ENCODE assay signal across 23 cellular contexts in genomic region chr4:177128306-177128705, GRCh38.
DNase-seq lines count a peak whose midpoint lies in the region; FAIRE-seq and TF ChIP-seq lines count a peak whose summit lies in the region.
"Had no signal": no experiment of that assay in that cellular context is flagged by ENCODE, and none has a peak within 500 bp of the region (broad histone marks: within the 10 kb centered on the region; RNA-seq: fewer than 3 reads in every experiment).

No MANE protein-coding gene starts in this region.

- H3K27me3 Mint-ChIP-seq in HFFc6 (ENCODE audit: insufficient read depth) (no peaks in the 10 kb centered on the region), astrocyte (ENCODE audit: low read depth, unreplicated experiment) (no peaks in the 10 kb centered on the region)
- no peaks in the 10 kb centered on the region for H3K27me3 Mint-ChIP-seq in activated CD4-positive, alpha-beta memory T cell treated with anti-CD3 and anti-CD28 coated beads, Interleukin-2, amount 10 ng/mL, durations not matched to agents 7 days and 5 days
- H3K27me3 Mint-ChIP-seq: natural killer cell treated with Interleukin-12 subunit alpha and Interleukin-12 subunit beta and Interleukin-15 and Interleukin-18, amount 100 ng/mL, for 72 hours had no signal

- H3K27ac ChIP-seq in astrocyte (ENCODE audit: low read depth, low read length): peak overlapping the region; percentile 47
- peak overlapping the region; percentile 58 for H3K27ac ChIP-seq in smooth muscle cell (ENCODE audit: low read depth)
- H3K27ac ChIP-seq: HL-60, stomach, upper lobe of right lung had no signal

- POLR2A ChIA-PET in activated CD4-positive, alpha-beta memory T cell treated with anti-CD3 and anti-CD28 coated beads, Interleukin-2, amount 10 ng/mL, durations not matched to agents 7 days and 5 days (lab: Charles Lee): no interaction called here

- H3K9ac ChIP-seq in astrocyte (ENCODE audit: low read length): no peak overlapping the region
- no peak overlapping the region for H3K9ac ChIP-seq in smooth muscle cell (ENCODE audit: low read depth)

- H3K4me1 ChIP-seq in astrocyte (ENCODE audit: insufficient read depth, low read length): no peaks in the 10 kb centered on the region
- no peaks in the 10 kb centered on the region for H3K4me1 ChIP-seq in smooth muscle cell (ENCODE audit: low read depth)
- H3K4me1 ChIP-seq: BE2C, stomach, upper lobe of right lung had no signal

- peak; percentile 82 for FAIRE-seq in astrocyte (lab: Jason Lieb, UNC)
- FAIRE-seq: G401.6 had no signal

- H3K36me3 ChIP-seq in astrocyte (ENCODE audit: insufficient read depth, low read length): no peaks in the 10 kb centered on the region
- no peaks in the 10 kb centered on the region for H3K36me3 ChIP-seq in smooth muscle cell (ENCODE audit: low read depth)
- H3K36me3 ChIP-seq: BE2C, stomach, upper lobe of right lung had no signal

- H3K4me3 Mint-ChIP-seq in HFFc6: peak overlapping the region; percentile 59
- no peak overlapping the region for H3K4me3 Mint-ChIP-seq in astrocyte (ENCODE audit: unreplicated experiment)
- no peak overlapping the region for H3K4me3 Mint-ChIP-seq in activated CD4-positive, alpha-beta memory T cell treated with anti-CD3 and anti-CD28 coated beads, Interleukin-2, amount 10 ng/mL, durations not matched to agents 7 days and 5 days
- H3K4me3 Mint-ChIP-seq: activated CD4-positive, alpha-beta T cell treated with anti-CD3 and anti-CD28 coated beads for 36 hours; H9; natural killer cell treated with Interleukin-12 subunit alpha and Interleukin-12 subunit beta and Interleukin-15 and Interleukin-18, amount 100 ng/mL, for 72 hours had no signal

- H3K4me3 ChIP-seq in astrocyte (ENCODE audit: insufficient read depth, low read depth, low read length): no peak overlapping the region
- H3K4me3 ChIP-seq in fibroblast of the aortic adventitia (ENCODE audit: low read depth, low read length): no peak overlapping the region
- H3K4me3 ChIP-seq in smooth muscle cell: no peak overlapping the region
- H3K4me3 ChIP-seq: skin epidermis, stomach, upper lobe of right lung had no signal

- TF ChIP-seq CTCF in HFFc6 (IDR thresholded peaks at IDR 0.05) (no peak), astrocyte (IDR thresholded peaks at IDR 0.05; ENCODE audit: insufficient read depth, low read depth, low read length) (no peak), fibroblast of the aortic adventitia (IDR thresholded peaks at IDR 0.05; ENCODE audit: insufficient read depth, low read length) (no peak), smooth muscle cell (IDR thresholded peaks at IDR 0.05; ENCODE audit: borderline replicate concordance, insufficient read depth, poor library complexity, severe bottlenecking) (no peak)

- H2AFZ ChIP-seq in astrocyte (ENCODE audit: low read depth, low read length): peak overlapping the region; percentile 28
- H2AFZ ChIP-seq in smooth muscle cell (ENCODE audit: low read depth): peak overlapping the region; percentile 57

- H3K4me2 ChIP-seq in astrocyte (ENCODE audit: low read length) (peak overlapping the region; percentile 24), smooth muscle cell (no peak overlapping the region)

- H3K27me3 ChIP-seq in astrocyte (ENCODE audit: insufficient read depth, low read length) (no peaks in the 10 kb centered on the region), smooth muscle cell (ENCODE audit: low read depth) (no peaks in the 10 kb centered on the region)
- H3K27me3 ChIP-seq: BE2C, stomach, upper lobe of right lung had no signal

- H3K79me2 ChIP-seq in astrocyte (ENCODE audit: insufficient read depth, low read length): no peaks in the 10 kb centered on the region
- H3K79me2 ChIP-seq in smooth muscle cell (ENCODE audit: low read depth): no peaks in the 10 kb centered on the region

- WGBS in smooth muscle cell (ENCODE audit: low lambda C conversion rate): 18% methylated on average over 1 of the region's 1 CpG

- H3K36me3 Mint-ChIP-seq in HFFc6 (ENCODE audit: low read depth): peaks cover 26% of the 10 kb centered on the region
- peaks cover 4% of the 10 kb centered on the region for H3K36me3 Mint-ChIP-seq in astrocyte (ENCODE audit: low read depth, unreplicated experiment)
- H3K36me3 Mint-ChIP-seq in activated CD4-positive, alpha-beta memory T cell treated with anti-CD3 and anti-CD28 coated beads, Interleukin-2, amount 10 ng/mL, durations not matched to agents 7 days and 5 days (ENCODE audit: low read depth): no peaks in the 10 kb centered on the region

- CTCF ChIA-PET in activated CD4-positive, alpha-beta memory T cell treated with anti-CD3 and anti-CD28 coated beads, Interleukin-2, amount 10 ng/mL, durations not matched to agents 7 days and 5 days (lab: Charles Lee): no interaction called here

- H3K4me1 Mint-ChIP-seq in HFFc6 (ENCODE audit: low read depth) (peaks cover 52% of the 10 kb centered on the region), astrocyte (ENCODE audit: low read depth, unreplicated experiment) (peaks cover 15% of the 10 kb centered on the region)
- no peaks in the 10 kb centered on the region for H3K4me1 Mint-ChIP-seq in activated CD4-positive, alpha-beta memory T cell treated with anti-CD3 and anti-CD28 coated beads, Interleukin-2, amount 10 ng/mL, durations not matched to agents 7 days and 5 days
- H3K4me1 Mint-ChIP-seq: activated CD4-positive, alpha-beta T cell treated with anti-CD3 and anti-CD28 coated beads for 36 hours; H9 had no signal

- H3F3A ChIP-seq in smooth muscle cell (ENCODE audit: low read depth): no peaks in the 10 kb centered on the region

- H3K9me3 ChIP-seq in astrocyte (ENCODE audit: insufficient read depth, low read depth, low read length): no peaks in the 10 kb centered on the region
- no peaks in the 10 kb centered on the region for H3K9me3 ChIP-seq in smooth muscle cell (replicated peaks; ENCODE audit: low read depth)
- H3K9me3 ChIP-seq: BE2C had no signal

- H4K20me1 ChIP-seq in astrocyte (ENCODE audit: insufficient read depth, low read length): no peaks in the 10 kb centered on the region
- no peaks in the 10 kb centered on the region for H4K20me1 ChIP-seq in smooth muscle cell (ENCODE audit: low read depth)

- peak overlapping the region; percentile 89 for H3K27ac Mint-ChIP-seq in HFFc6
- peak overlapping the region; percentile 92 for H3K27ac Mint-ChIP-seq in astrocyte (ENCODE audit: unreplicated experiment)
- no peak overlapping the region for H3K27ac Mint-ChIP-seq in activated CD4-positive, alpha-beta memory T cell treated with anti-CD3 and anti-CD28 coated beads, Interleukin-2, amount 10 ng/mL, durations not matched to agents 7 days and 5 days
- H3K27ac Mint-ChIP-seq: activated CD4-positive, alpha-beta T cell treated with anti-CD3 and anti-CD28 coated beads for 36 hours; H9; natural killer cell treated with Interleukin-12 subunit alpha and Interleukin-12 subunit beta and Interleukin-15 and Interleukin-18, amount 100 ng/mL, for 72 hours had no signal

- DNase-seq in HFFc6 (peak; percentile 55), astrocyte (ENCODE audit: low read depth) (peak; percentile 72), fibroblast of the aortic adventitia (ENCODE audit: low read depth) (peak; percentile 63), smooth muscle cell (lab: John Stamatoyannopoulos, UW; ENCODE audit: unreplicated experiment) (no peak), NCI-H510A treated with DMSO at 0.1 percent for 48 hours (lab: John Stamatoyannopoulos, UW) (no peak), DMS114 treated with DMSO at 0.1 percent for 48 hours (lab: John Stamatoyannopoulos, UW; ENCODE audit: unreplicated experiment) (no peak)
- no peak for DNase-seq in activated CD4-positive, alpha-beta memory T cell treated with anti-CD3 and anti-CD28 coated beads, Interleukin-2, amount 10 ng/mL, durations not matched to agents 7 days and 5 days
- DNase-seq: activated CD4-positive, alpha-beta T cell treated with anti-CD3 and anti-CD28 coated beads for 36 hours; BE2C; caudate nucleus; effector memory CD4-positive, alpha-beta T cell; foreskin melanocyte; H9; left cardiac atrium; NCI-H1694; NCI-H2227 treated with DMSO at 0.1 percent for 48 hours; stimulated activated CD4-positive, alpha-beta T cell treated with anti-CD3 and anti-CD28 coated beads, Interleukin-4, amount 100 ng/mL, for 1 hour; stomach; upper lobe of right lung had no signal

- H3K9me3 Mint-ChIP-seq in HFFc6 (peaks cover 25% of the 10 kb centered on the region), astrocyte (ENCODE audit: unreplicated experiment) (peaks cover 16% of the 10 kb centered on the region)
- peaks cover 6% of the 10 kb centered on the region for H3K9me3 Mint-ChIP-seq in activated CD4-positive, alpha-beta memory T cell treated with anti-CD3 and anti-CD28 coated beads, Interleukin-2, amount 10 ng/mL, durations not matched to agents 7 days and 5 days

Comparison
In these comparisons a context has a peak if more than half of its experiments do, and no peak if none do; other contexts are left out.
1. DNase-seq: peak in HFFc6 (single experiment), astrocyte (single experiment) and fibroblast of the aortic adventitia (single experiment); none in smooth muscle cell (single experiment), NCI-H510A treated with DMSO at 0.1 percent for 48 hours (single experiment), activated CD4-positive, alpha-beta memory T cell treated with anti-CD3 and anti-CD28 coated beads, Interleukin-2, amount 10 ng/mL, durations not matched to agents 7 days and 5 days (single experiment) and DMS114 treated with DMSO at 0.1 percent for 48 hours (single experiment).